Comparison of ENCODE assay signal across 19 cellular contexts in genomic region chr10:24341897-24342296, GRCh38.
DNase-seq lines count a peak whose midpoint lies in the region; ATAC-seq and TF ChIP-seq lines count a peak whose summit lies in the region.
"Had no signal": no experiment of that assay in that cellular context is flagged by ENCODE, and none has a peak within 500 bp of the region (broad histone marks: within the 10 kb centered on the region; RNA-seq: fewer than 3 reads in every experiment).

No MANE protein-coding gene starts in this region.

- H3K27ac ChIP-seq in RWPE2 (ENCODE audit: poor library complexity, severe bottlenecking) (peak overlapping the region; percentile 3), subcutaneous abdominal adipose tissue (ENCODE audit: low read depth, low read length) (peak overlapping the region; percentile 18)
- H3K27ac ChIP-seq: SJCRH30 had no signal

- H3K9me3 ChIP-seq in RWPE2 (ENCODE audit: severe bottlenecking) (no peaks in the 10 kb centered on the region), subcutaneous abdominal adipose tissue (ENCODE audit: control insufficient read depth in 5 of 5, low read length in 5 of 5) (no peaks in the 10 kb centered on the region)
- H3K9me3 ChIP-seq: SJCRH30 had no signal

- TF ChIP-seq CTCF in RWPE2 (IDR thresholded peaks at IDR 0.05; ENCODE audit: poor library complexity, severe bottlenecking) = no peak

- H3K9me3 Mint-ChIP-seq in activated CD4-positive, alpha-beta T cell treated with anti-CD3 and anti-CD28 coated beads, Interleukin-2, amount 10 ng/mL, durations not matched to agents 24 days and 14 days = no peaks in the 10 kb centered on the region

- no peaks in the 10 kb centered on the region for H3K36me3 ChIP-seq in RWPE2 (ENCODE audit: low read depth)
- H3K36me3 ChIP-seq in subcutaneous abdominal adipose tissue (ENCODE audit: control insufficient read depth in 5 of 5, insufficient read depth in 5 of 5, low read length in 5 of 5) = no peaks in the 10 kb centered on the region

- H3K4me3 ChIP-seq in RWPE2 (ENCODE audit: severe bottlenecking) (no peak overlapping the region), subcutaneous abdominal adipose tissue (ENCODE audit: low read depth in 1 of 5, low read length in 5 of 5) (no peak overlapping the region)
- H3K4me3 ChIP-seq: K562, SJCRH30 had no signal

- intact Hi-C loops in left ventricle myocardium superior (cut with micrococcal nuclease) = no loop called here
- intact Hi-C loops in activated CD4-positive, alpha-beta T cell treated with anti-CD3 and anti-CD28 coated beads, Interleukin-2, amount 10 ng/mL, durations not matched to agents 24 days and 14 days (cut with micrococcal nuclease) = no loop called here

- no peak overlapping the region for H3K4me3 Mint-ChIP-seq in activated CD4-positive, alpha-beta T cell treated with anti-CD3 and anti-CD28 coated beads, Interleukin-2, amount 10 ng/mL, durations not matched to agents 24 days and 14 days
- H3K4me3 Mint-ChIP-seq: CD14-positive monocyte, H9 had no signal

- DNase-seq in EL = peak; percentile 9
- DNase-seq in RWPE2 (ENCODE audit: low spot score) = no peak
- no peak for DNase-seq in left ventricle myocardium superior
- DNase-seq in activated CD4-positive, alpha-beta T cell treated with anti-CD3 and anti-CD28 coated beads, Interleukin-2, amount 10 ng/mL, durations not matched to agents 24 days and 14 days = no peak
- no peak for DNase-seq in cerebellum (ENCODE audit: low spot score)
- DNase-seq: AML-193, DMS79, H9, NCI-H1105 treated with DMSO at 0.1 percent for 48 hours, NCI-H1930, NCI-H345, NCI-H526, PC-3, RPMI8226, SJCRH30 had no signal

- H3K27ac Mint-ChIP-seq in activated CD4-positive, alpha-beta T cell treated with anti-CD3 and anti-CD28 coated beads, Interleukin-2, amount 10 ng/mL, durations not matched to agents 24 days and 14 days = no peak overlapping the region
- H3K27ac Mint-ChIP-seq: CD14-positive monocyte had no signal

- no peaks in the 10 kb centered on the region for H3K4me1 Mint-ChIP-seq in activated CD4-positive, alpha-beta T cell treated with anti-CD3 and anti-CD28 coated beads, Interleukin-2, amount 10 ng/mL, durations not matched to agents 24 days and 14 days
- H3K4me1 Mint-ChIP-seq: CD14-positive monocyte had no signal

- H3K27me3 ChIP-seq in RWPE2 (ENCODE audit: insufficient read depth, poor library complexity, severe bottlenecking) (no peaks in the 10 kb centered on the region), subcutaneous abdominal adipose tissue (ENCODE audit: control insufficient read depth in 5 of 5, insufficient read depth in 4 of 5, low read length in 5 of 5) (no peaks in the 10 kb centered on the region)
- H3K27me3 ChIP-seq: SJCRH30 had no signal

- no peaks in the 10 kb centered on the region for H3K36me3 Mint-ChIP-seq in activated CD4-positive, alpha-beta T cell treated with anti-CD3 and anti-CD28 coated beads, Interleukin-2, amount 10 ng/mL, durations not matched to agents 24 days and 14 days (ENCODE audit: low read depth)
- H3K36me3 Mint-ChIP-seq: CD14-positive monocyte had no signal

- peaks cover 4% of the 10 kb centered on the region for H3K27me3 Mint-ChIP-seq in activated CD4-positive, alpha-beta T cell treated with anti-CD3 and anti-CD28 coated beads, Interleukin-2, amount 10 ng/mL, durations not matched to agents 24 days and 14 days

- peaks cover 30% of the 10 kb centered on the region for H3K4me1 ChIP-seq in RWPE2 (ENCODE audit: insufficient read depth, poor library complexity, severe bottlenecking)
- peaks cover 0 to 33% (median 21%) of the 10 kb centered on the region in 5 donors for H3K4me1 ChIP-seq in subcutaneous abdominal adipose tissue (ENCODE audit: control insufficient read depth in 5 of 5, insufficient read depth in 5 of 5, low read length in 5 of 5)

- no peak overlapping the region for H3K9ac ChIP-seq in subcutaneous abdominal adipose tissue (ENCODE audit: low read length in 5 of 5)

- ATAC-seq in RWPE2 (ENCODE audit: low read depth) (no peak), left ventricle myocardium superior (peak; percentile 62), HG02588 (IDR thresholded peaks at IDR 0.05; ENCODE audit: unreplicated experiment) (no peak)
- ATAC-seq: K562, PC-3 had no signal
